7 cellular contexts compared by ENCODE assay signal in the genomic region with DNA sequence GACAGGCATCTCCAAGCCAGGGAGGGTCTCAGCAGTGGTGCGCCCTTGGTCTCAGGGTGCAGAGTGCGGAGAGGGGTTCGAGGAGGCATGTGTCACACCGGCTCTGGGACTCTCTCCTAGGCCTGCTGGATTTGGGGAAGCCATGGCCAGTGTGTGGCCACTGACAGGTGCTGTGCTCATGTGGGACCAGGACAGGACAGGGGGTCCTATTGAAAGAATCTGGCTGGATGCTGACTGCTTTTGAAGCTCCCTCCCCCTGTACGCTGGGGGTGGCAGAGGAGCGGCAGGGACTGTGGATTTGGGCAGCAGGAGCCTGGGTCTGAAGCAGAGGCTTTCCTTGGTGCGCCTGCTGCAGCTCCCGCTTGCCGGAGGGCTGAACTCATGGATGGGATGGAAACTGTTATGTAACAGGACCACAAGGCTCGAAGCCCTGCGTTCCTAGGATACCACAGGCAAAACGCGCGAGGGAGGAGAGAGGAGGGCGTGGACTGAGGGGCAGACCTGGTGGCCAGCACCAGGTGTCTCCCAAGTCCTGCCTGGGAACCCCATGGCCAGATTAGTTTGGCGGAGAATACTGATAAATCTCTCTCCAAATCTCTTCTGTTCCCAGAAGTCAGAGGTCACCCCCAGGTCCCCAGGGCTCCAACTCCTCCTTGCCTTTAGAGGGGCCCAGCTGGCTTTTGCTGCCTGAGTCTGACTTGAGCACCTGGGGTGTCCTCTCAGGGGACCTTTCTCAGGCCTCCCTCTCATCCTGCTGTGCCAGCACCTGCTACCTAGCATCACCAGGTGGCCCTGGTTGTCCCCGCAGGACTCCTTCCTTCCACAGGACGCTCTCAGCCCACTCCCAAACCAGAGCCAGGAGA.
DNase-seq lines count a peak whose midpoint lies in the region; ATAC-seq and TF ChIP-seq lines count a peak whose summit lies in the region.

No MANE protein-coding gene starts in this region.

- no peak for DNase-seq in HFF-Myc (ENCODE audit: extremely low read depth, low read depth)
- DNase-seq in amygdala (lab: John Stamatoyannopoulos, UW) = peak in 36 of 56 donors; percentile 9 to 68 (median 46)
- DNase-seq in hippocampal formation (lab: John Stamatoyannopoulos, UW) = peak; percentile 52 to 62
- DNase-seq in stimulated activated effector memory CD8-positive, alpha-beta T cell treated with anti-CD3 and anti-CD28 coated beads, Interleukin-12 subunit alpha, Interleukin-12 subunit beta, amount 100 ng/mL, for 72 hours (ENCODE audit: low spot score in 2 of 2) = no peak
- DNase-seq in cortex of kidney (lab: John Stamatoyannopoulos, UW) = no peak
- DNase-seq in activated CD8-positive, alpha-beta memory T cell treated with anti-CD3 and anti-CD28 coated beads, Interleukin-2, amount 50 U/mL, for 48 hours = no peak

- no peaks in the 10 kb centered on the region for H3K36me3 Mint-ChIP-seq in stimulated activated effector memory CD8-positive, alpha-beta T cell treated with anti-CD3 and anti-CD28 coated beads, Interleukin-12 subunit alpha, Interleukin-12 subunit beta, amount 100 ng/mL, for 72 hours

- ATAC-seq in stimulated activated effector memory CD8-positive, alpha-beta T cell treated with anti-CD3 and anti-CD28 coated beads, Interleukin-12 subunit alpha, Interleukin-12 subunit beta, amount 100 ng/mL, for 72 hours = peak; percentile 22
- ATAC-seq in HG03175 (IDR thresholded peaks at IDR 0.05; ENCODE audit: unreplicated experiment) = no peak

- no peaks in the 10 kb centered on the region for H3K9me3 Mint-ChIP-seq in stimulated activated effector memory CD8-positive, alpha-beta T cell treated with anti-CD3 and anti-CD28 coated beads, Interleukin-12 subunit alpha, Interleukin-12 subunit beta, amount 100 ng/mL, for 72 hours

- H3K4me3 ChIP-seq in HFF-Myc (replicated peaks; ENCODE audit: low read depth, low read length) = peak overlapping the region; percentile 31

- H3K4me1 Mint-ChIP-seq in stimulated activated effector memory CD8-positive, alpha-beta T cell treated with anti-CD3 and anti-CD28 coated beads, Interleukin-12 subunit alpha, Interleukin-12 subunit beta, amount 100 ng/mL, for 72 hours = no peaks in the 10 kb centered on the region

- H3K4me3 Mint-ChIP-seq in stimulated activated effector memory CD8-positive, alpha-beta T cell treated with anti-CD3 and anti-CD28 coated beads, Interleukin-12 subunit alpha, Interleukin-12 subunit beta, amount 100 ng/mL, for 72 hours = no peak overlapping the region

- H3K27ac Mint-ChIP-seq in stimulated activated effector memory CD8-positive, alpha-beta T cell treated with anti-CD3 and anti-CD28 coated beads, Interleukin-12 subunit alpha, Interleukin-12 subunit beta, amount 100 ng/mL, for 72 hours = no peak overlapping the region

- TF ChIP-seq CTCF in HFF-Myc (IDR thresholded peaks at IDR 0.05; ENCODE audit: low read depth, low read length, missing control alignments) = no peak

Comparison
In these comparisons a context has a peak if more than half of its experiments do, and no peak if none do; other contexts are left out.
1. DNase-seq: peak in amygdala (36 of 56) and hippocampal formation (2 of 2); none in HFF-Myc (single experiment), stimulated activated effector memory CD8-positive, alpha-beta T cell treated with anti-CD3 and anti-CD28 coated beads, Interleukin-12 subunit alpha, Interleukin-12 subunit beta, amount 100 ng/mL, for 72 hours (0 of 2), cortex of kidney (single experiment) and activated CD8-positive, alpha-beta memory T cell treated with anti-CD3 and anti-CD28 coated beads, Interleukin-2, amount 50 U/mL, for 48 hours (single experiment).